Comparison of ENCODE assay signal across 21 cellular contexts in the genomic region with DNA sequence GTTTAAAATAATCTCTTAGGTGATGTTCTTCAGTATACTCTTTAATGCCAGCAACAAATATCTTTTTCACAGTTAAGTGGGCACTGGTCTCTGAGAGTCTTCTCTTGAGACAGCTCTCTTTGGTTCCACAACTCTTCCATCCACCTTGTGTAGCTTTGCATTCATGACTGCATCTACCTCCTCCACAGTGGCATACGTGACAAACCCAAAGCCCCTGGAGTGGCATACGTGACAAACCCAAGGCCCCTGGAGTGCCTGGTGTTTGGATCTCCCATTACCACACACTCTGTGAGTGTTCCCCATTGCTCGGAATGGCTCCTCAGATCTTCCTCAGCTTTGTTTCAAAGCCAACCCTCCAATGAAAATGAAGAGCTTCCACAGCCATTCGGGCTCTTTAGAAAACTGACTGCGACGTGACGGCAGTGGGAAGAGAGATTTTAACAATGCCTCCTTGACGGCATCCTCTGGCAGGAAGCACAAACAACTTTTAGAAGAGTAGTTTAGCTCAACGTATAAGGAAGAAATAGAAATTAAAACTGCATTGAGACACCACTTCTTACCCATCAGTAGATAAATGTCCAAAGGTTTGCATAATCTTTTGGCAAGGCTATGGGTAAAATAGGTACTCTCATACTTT. TPM values are rescaled to one million over a fixed set of nuclear protein-coding genes. Genes with fewer than 3 reads are reported as not detected.
A peak's percentile ranks its signal among the peaks of the same experiment; 100 is the strongest.
DNase-seq lines count a peak whose midpoint lies in the region; ATAC-seq, FAIRE-seq and TF ChIP-seq lines count a peak whose summit lies in the region.
"Had no signal": no experiment of that assay in that cellular context is flagged by ENCODE, and none has a peak within 500 bp of the region (broad histone marks: within the 10 kb centered on the region; RNA-seq: fewer than 3 reads in every experiment).

No MANE protein-coding gene starts in this region.

- no peak for DNase-seq in activated T-cell treated with anti-CD3 and anti-CD28 coated beads, Interleukin-2, amount 50 U/mL, for 72 hours
- no peak for DNase-seq in activated T-cell treated with anti-CD3 and anti-CD28 coated beads for 4 hours
- no peak for DNase-seq in SK-N-MC (ENCODE audit: low read depth, low spot score)
- DNase-seq in central memory CD8-positive, alpha-beta T cell (ENCODE audit: low spot score in 2 of 2): no peak
- DNase-seq in NCI-H526 (lab: John Stamatoyannopoulos, UW): no peak
- DNase-seq in right atrium auricular region (ENCODE audit: low spot score): no peak
- no peak for DNase-seq in H54 (ENCODE audit: insufficient read length, low spot score)
- DNase-seq: activated CD4-positive, CD25-positive, alpha-beta regulatory T cell treated with anti-CD3 and anti-CD28 coated beads, Interleukin-2, amount 50 U/mL, for 72 hours; central memory CD4-positive, alpha-beta T cell; DND-41; left cardiac atrium; psoas muscle; small intestine; stimulated activated CD4-positive, alpha-beta T cell treated with anti-CD3 and anti-CD28 coated beads, Interleukin-4, amount 100 ng/mL, for 24 hours had no signal

- H3K27ac Mint-ChIP-seq in activated T-cell treated with anti-CD3 and anti-CD28 coated beads, Interleukin-2, amount 50 U/mL, for 72 hours: peak overlapping the region; percentile 93
- peak overlapping the region; percentile 86 for H3K27ac Mint-ChIP-seq in central memory CD8-positive, alpha-beta T cell (ENCODE audit: low read depth)
- peak overlapping the region; percentile 100 for H3K27ac Mint-ChIP-seq in stimulated activated naive CD8-positive, alpha-beta T cell treated with anti-CD3 and anti-CD28 coated beads, Interleukin-15, Interleukin-2, amounts not matched to agents 100 ng/mL and 50 ng/mL, for 24 hours
- H3K27ac Mint-ChIP-seq: neural progenitor cell had no signal

- TF ChIP-seq POLR2A in H54 (IDR thresholded peaks at IDR 0.05; ENCODE audit: low read depth, low read length): no peak

- no peak for ATAC-seq in activated T-cell treated with anti-CD3 and anti-CD28 coated beads, Interleukin-2, amount 50 U/mL, for 72 hours (replicated peaks in 1 of 2)
- no peak for ATAC-seq in central memory CD8-positive, alpha-beta T cell (replicated peaks; ENCODE audit: extremely low read depth, poor library complexity, severe bottlenecking)
- ATAC-seq: gastroesophageal sphincter, HCT116, left cardiac atrium, Panc1, psoas muscle had no signal

- no peaks in the 10 kb centered on the region for H3K27me3 ChIP-seq in right atrium auricular region
- H3K27me3 ChIP-seq: gastroesophageal sphincter, neural progenitor cell, SJSA1, vagina had no signal

- H3K9ac ChIP-seq in SK-N-MC (ENCODE audit: insufficient read length): no peak overlapping the region
- H3K9ac ChIP-seq: neural progenitor cell had no signal

- H3K4me1 ChIP-seq in right atrium auricular region: no peaks in the 10 kb centered on the region
- H3K4me1 ChIP-seq: neural progenitor cell, psoas muscle, SJSA1, vagina had no signal

- peak overlapping the region; percentile 33 to 66 for H3K4me3 Mint-ChIP-seq in activated T-cell treated with anti-CD3 and anti-CD28 coated beads, Interleukin-2, amount 50 U/mL, for 72 hours
- peak overlapping the region; percentile 59 for H3K4me3 Mint-ChIP-seq in central memory CD8-positive, alpha-beta T cell
- peak overlapping the region; percentile 85 for H3K4me3 Mint-ChIP-seq in stimulated activated naive CD8-positive, alpha-beta T cell treated with anti-CD3 and anti-CD28 coated beads, Interleukin-15, Interleukin-2, amounts not matched to agents 100 ng/mL and 50 ng/mL, for 24 hours
- H3K4me3 Mint-ChIP-seq: neural progenitor cell had no signal

- no peaks in the 10 kb centered on the region for H3K27me3 Mint-ChIP-seq in activated T-cell treated with anti-CD3 and anti-CD28 coated beads, Interleukin-2, amount 50 U/mL, for 72 hours (ENCODE audit: low read depth)
- H3K27me3 Mint-ChIP-seq in central memory CD8-positive, alpha-beta T cell: no peaks in the 10 kb centered on the region
- H3K27me3 Mint-ChIP-seq in stimulated activated naive CD8-positive, alpha-beta T cell treated with anti-CD3 and anti-CD28 coated beads, Interleukin-15, Interleukin-2, amounts not matched to agents 100 ng/mL and 50 ng/mL, for 24 hours: peaks cover 4% of the 10 kb centered on the region

- H3K36me3 ChIP-seq in SK-N-MC (ENCODE audit: insufficient read depth, low read length) (peaks cover 40% of the 10 kb centered on the region), right atrium auricular region (peaks cover 10% of the 10 kb centered on the region)

- peaks cover 7% of the 10 kb centered on the region for H3K9me3 ChIP-seq in SK-N-MC (ENCODE audit: low read depth, low read length)
- H3K9me3 ChIP-seq in right atrium auricular region: no peaks in the 10 kb centered on the region
- H3K9me3 ChIP-seq: gastroesophageal sphincter, psoas muscle, SJSA1, vagina had no signal

- peak overlapping the region; percentile 94 for H3K27ac ChIP-seq in SK-N-MC
- H3K27ac ChIP-seq in right atrium auricular region: no peak overlapping the region
- H3K27ac ChIP-seq: gastroesophageal sphincter, neural progenitor cell, psoas muscle, SJSA1, vagina had no signal

- peaks cover 1 to 7% of the 10 kb centered on the region in 2 donors for H3K9me3 Mint-ChIP-seq in activated T-cell treated with anti-CD3 and anti-CD28 coated beads, Interleukin-2, amount 50 U/mL, for 72 hours
- H3K9me3 Mint-ChIP-seq in central memory CD8-positive, alpha-beta T cell: peaks cover 10% of the 10 kb centered on the region
- peaks cover 16% of the 10 kb centered on the region for H3K9me3 Mint-ChIP-seq in stimulated activated naive CD8-positive, alpha-beta T cell treated with anti-CD3 and anti-CD28 coated beads, Interleukin-15, Interleukin-2, amounts not matched to agents 100 ng/mL and 50 ng/mL, for 24 hours

- peaks cover 32% of the 10 kb centered on the region for H3K4me1 Mint-ChIP-seq in activated T-cell treated with anti-CD3 and anti-CD28 coated beads, Interleukin-2, amount 50 U/mL, for 72 hours (ENCODE audit: low read depth)
- H3K4me1 Mint-ChIP-seq in central memory CD8-positive, alpha-beta T cell: peaks cover 36% of the 10 kb centered on the region
- H3K4me1 Mint-ChIP-seq in stimulated activated naive CD8-positive, alpha-beta T cell treated with anti-CD3 and anti-CD28 coated beads, Interleukin-15, Interleukin-2, amounts not matched to agents 100 ng/mL and 50 ng/mL, for 24 hours (ENCODE audit: low read depth): peaks cover 42% of the 10 kb centered on the region
- H3K4me1 Mint-ChIP-seq: neural progenitor cell had no signal

- H3K36me3 Mint-ChIP-seq in activated T-cell treated with anti-CD3 and anti-CD28 coated beads, Interleukin-2, amount 50 U/mL, for 72 hours (ENCODE audit: insufficient read depth in 2 of 2): peaks cover 40 to 66% of the 10 kb centered on the region in 2 donors
- H3K36me3 Mint-ChIP-seq in central memory CD8-positive, alpha-beta T cell (ENCODE audit: insufficient read depth): peaks cover 13% of the 10 kb centered on the region
- H3K36me3 Mint-ChIP-seq in stimulated activated naive CD8-positive, alpha-beta T cell treated with anti-CD3 and anti-CD28 coated beads, Interleukin-15, Interleukin-2, amounts not matched to agents 100 ng/mL and 50 ng/mL, for 24 hours (ENCODE audit: low read depth): peaks cover 88% of the 10 kb centered on the region

- FAIRE-seq in H54 (lab: Jason Lieb, UNC): no peak
- FAIRE-seq: small intestine had no signal

- H3K4me3 ChIP-seq in SK-N-MC: peak overlapping the region; percentile 60; the same call in 1 of the 2 replicates
- H3K4me3 ChIP-seq in right atrium auricular region: no peak overlapping the region
- H3K4me3 ChIP-seq: gastroesophageal sphincter, neural progenitor cell, psoas muscle, SJSA1, vagina had no signal

- TF ChIP-seq CTCF in right atrium auricular region (IDR thresholded peaks at IDR 0.05): no peak

RNA-seq across cellular contexts. Expression of a gene that starts 45.8 kb away (rescaled TPM):
- total RNA-seq in activated T-cell treated with anti-CD3 and anti-CD28 coated beads, Interleukin-2, amount 50 U/mL, for 72 hours: 10 to 100 TPM; 39.3 to 48.7 TPM
- 1 to 10 TPM; 8.1 to 9.0 TPM for total RNA-seq in right atrium auricular region

RNA-seq across cellular contexts. Expression of a gene that starts 47.1 kb away (rescaled TPM):
- total RNA-seq in activated T-cell treated with anti-CD3 and anti-CD28 coated beads, Interleukin-2, amount 50 U/mL, for 72 hours: 1 to 10 TPM; 4.0 to 4.9 TPM
- total RNA-seq in right atrium auricular region: 1 to 10 TPM; 6.3 to 9.5 TPM

Comparison
In these comparisons a context has a peak if more than half of its experiments do, and no peak if none do; other contexts are left out.
1. RNA of a gene that starts 45.8 kb away (total RNA-seq): 39.3 to 48.7 TPM in activated T-cell treated with anti-CD3 and anti-CD28 coated beads, Interleukin-2, amount 50 U/mL, for 72 hours; 8.1 to 9.0 TPM in right atrium auricular region; every median in the first group is over 4 times any median in the second.
2. Peak in every context shown above with its lines, with median percentiles within 50 percentile points of each other: H3K27ac Mint-ChIP-seq and H3K4me3 Mint-ChIP-seq.